1 cellular context compared by ENCODE assay signal in the genomic region with DNA sequence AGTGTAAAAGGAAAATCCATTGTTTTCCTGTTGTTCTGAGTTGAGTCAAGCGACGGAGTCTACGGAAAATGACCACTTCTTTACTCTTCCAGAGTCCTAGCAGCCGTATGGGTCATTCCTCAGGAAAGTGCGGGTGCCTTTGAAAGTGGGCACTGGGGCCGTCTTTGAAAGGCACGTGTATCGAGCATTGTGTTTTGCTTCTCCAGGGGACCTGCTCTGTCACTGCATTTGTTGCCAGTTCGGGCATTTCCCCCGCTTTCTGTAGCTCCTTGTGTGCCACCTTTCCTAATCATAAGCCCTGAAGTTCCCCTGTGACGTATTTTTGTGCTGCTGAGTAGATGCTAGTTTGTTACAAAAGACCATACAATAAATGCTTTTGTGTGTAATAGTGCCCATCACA.
TF ChIP-seq lines count a peak whose summit lies in the region.

No MANE protein-coding gene starts in this region.

TF ChIP-seq in HepG2, 621 proteins besides CTCF, POLR2A, EP300 and RAD21:
- TF ChIP-seq CREB1 (IDR thresholded peaks at IDR 0.05) (0 out of 2 replicates have a peak, but pooled peaks have one; percentile 38), CREB1 (CRISPR knock-in tag; IDR thresholded peaks at IDR 0.05) (no peak), ASH2L (IDR thresholded peaks at IDR 0.05; ENCODE audit: insufficient read length, low read depth, low read length) (peak; percentile 19), BHLHE40 (IDR thresholded peaks at IDR 0.05; ENCODE audit: low read length) (peak; percentile 51), RELA (CRISPR knock-in tag; IDR thresholded peaks at IDR 0.05) (no peak), ZNF503 (CRISPR knock-in tag; IDR thresholded peaks at IDR 0.05) (no peak), ZBTB26 (CRISPR knock-in tag; IDR thresholded peaks at IDR 0.05; ENCODE audit: borderline replicate concordance) (no peak), POGK (CRISPR knock-in tag; conservative IDR thresholded peaks at IDR 0.05) (0 out of 2 replicates have a peak, but pooled peaks have one; percentile 4), XBP1 (CRISPR knock-in tag; IDR thresholded peaks at IDR 0.05) (no peak), KDM5A (IDR thresholded peaks at IDR 0.05; ENCODE audit: borderline replicate concordance, low read length) (no peak), NCOR1 (IDR thresholded peaks at IDR 0.05; ENCODE audit: borderline replicate concordance, low read length) (0 out of 2 replicates have a peak, but pooled peaks have one; percentile 7), POLR2G (IDR thresholded peaks at IDR 0.05; ENCODE audit: low read depth, low read length) (0 out of 2 replicates have a peak, but pooled peaks have one; percentile 25), MYC (CRISPR knock-in tag; IDR thresholded peaks at IDR 0.05; ENCODE audit: borderline replicate concordance) (peak; percentile 42; the same call in 1 of the 2 replicates), ZBTB38 (CRISPR knock-in tag; IDR thresholded peaks at IDR 0.05) (peak; percentile 76), BATF2 (CRISPR knock-in tag; IDR thresholded peaks at IDR 0.05) (no peak), KLF6 (CRISPR knock-in tag; IDR thresholded peaks at IDR 0.05) (0 out of 2 replicates have a peak, but pooled peaks have one; percentile 27), HMG20B (CRISPR knock-in tag; conservative IDR thresholded peaks at IDR 0.05) (no peak), ARNTL (CRISPR knock-in tag; IDR thresholded peaks at IDR 0.05) (no peak)
- TF ChIP-seq, protein P1, sequence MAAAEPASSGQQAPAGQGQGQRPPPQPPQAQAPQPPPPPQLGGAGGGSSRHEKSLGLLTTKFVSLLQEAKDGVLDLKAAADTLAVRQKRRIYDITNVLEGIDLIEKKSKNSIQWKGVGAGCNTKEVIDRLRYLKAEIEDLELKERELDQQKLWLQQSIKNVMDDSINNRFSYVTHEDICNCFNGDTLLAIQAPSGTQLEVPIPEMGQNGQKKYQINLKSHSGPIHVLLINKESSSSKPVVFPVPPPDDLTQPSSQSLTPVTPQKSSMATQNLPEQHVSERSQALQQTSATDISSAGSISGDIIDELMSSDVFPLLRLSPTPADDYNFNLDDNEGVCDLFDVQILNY (CRISPR knock-in tag; conservative IDR thresholded peaks at IDR 0.05), result no peak
- TF ChIP-seq, protein P2, sequence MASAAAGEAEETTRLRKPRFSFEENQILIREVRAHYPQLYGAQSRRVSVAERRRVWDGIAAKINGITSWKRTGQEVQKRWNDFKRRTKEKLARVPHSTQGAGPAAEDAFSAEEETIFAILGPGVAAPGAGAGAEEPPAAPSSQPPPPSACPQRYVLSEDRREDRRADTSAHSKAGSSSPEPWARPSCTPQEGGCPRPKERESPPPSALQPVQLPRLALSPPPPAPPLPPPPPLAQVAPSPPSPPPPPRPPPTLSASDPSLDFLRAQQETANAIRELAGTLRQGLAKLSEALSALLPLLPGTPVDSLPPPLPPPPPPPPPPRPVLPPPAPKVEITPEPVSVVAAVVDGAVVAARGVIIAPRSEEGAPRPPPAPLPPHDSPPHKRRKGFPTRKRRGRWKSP (CRISPR knock-in tag; IDR thresholded peaks at IDR 0.05), result 0 out of 2 replicates have a peak, but pooled peaks have one; percentile 1
TF ChIP-seq in HepG2: peak in this region for 10.
